14 cellular contexts compared by ENCODE assay signal in genomic region chr2:15511686-15512085, GRCh38.
"Had no signal": no experiment of that assay in that cellular context is flagged by ENCODE, and none has a peak within 500 bp of the region (broad histone marks: within the 10 kb centered on the region; RNA-seq: fewer than 3 reads in every experiment).

No MANE protein-coding gene starts in this region.

- DNase-seq: activated CD4-positive, alpha-beta T cell treated with anti-CD3 and anti-CD28 coated beads for 36 hours; activated CD4-positive, alpha-beta T cell treated with anti-CD3 and anti-CD28 coated beads, Interleukin-2, amount 50 U/mL, for 48 hours; activated naive CD4-positive, alpha-beta T cell treated with anti-CD3 and anti-CD28 coated beads for 36 hours; body of pancreas; dermis blood vessel endothelial cell; effector memory CD4-positive, alpha-beta T cell; left cardiac atrium; mesenchymal stem cell; mucosa of descending colon; naive B cell; stimulated activated naive CD4-positive, alpha-beta T cell; upper lobe of right lung had no signal

- H3K27ac ChIP-seq: body of pancreas, upper lobe of right lung had no signal

- H3K27me3 Mint-ChIP-seq: activated CD4-positive, alpha-beta T cell treated with anti-CD3 and anti-CD28 coated beads for 36 hours; naive B cell had no signal

- H3K27me3 ChIP-seq: body of pancreas, upper lobe of right lung had no signal

- H3K9me3 Mint-ChIP-seq: activated naive CD4-positive, alpha-beta T cell treated with anti-CD3 and anti-CD28 coated beads for 36 hours; naive B cell; neural crest cell had no signal

- H3K27ac Mint-ChIP-seq: activated CD4-positive, alpha-beta T cell treated with anti-CD3 and anti-CD28 coated beads for 36 hours; activated naive CD4-positive, alpha-beta T cell treated with anti-CD3 and anti-CD28 coated beads for 36 hours; naive B cell; WTC11 had no signal

- ATAC-seq: activated CD4-positive, alpha-beta T cell treated with anti-CD3 and anti-CD28 coated beads for 36 hours; body of pancreas; left cardiac atrium; mucosa of descending colon; upper lobe of right lung; WTC11 had no signal

- H3K4me3 Mint-ChIP-seq: activated CD4-positive, alpha-beta T cell treated with anti-CD3 and anti-CD28 coated beads for 36 hours; activated naive CD4-positive, alpha-beta T cell treated with anti-CD3 and anti-CD28 coated beads for 36 hours; naive B cell; neural crest cell; WTC11 had no signal

- H3K9me3 ChIP-seq: body of pancreas, mucosa of descending colon, upper lobe of right lung had no signal

- H3K4me1 Mint-ChIP-seq: activated CD4-positive, alpha-beta T cell treated with anti-CD3 and anti-CD28 coated beads for 36 hours; naive B cell; neural crest cell; WTC11 had no signal
